Comparison of ENCODE assay signal across 1 cellular context in the genomic region with DNA sequence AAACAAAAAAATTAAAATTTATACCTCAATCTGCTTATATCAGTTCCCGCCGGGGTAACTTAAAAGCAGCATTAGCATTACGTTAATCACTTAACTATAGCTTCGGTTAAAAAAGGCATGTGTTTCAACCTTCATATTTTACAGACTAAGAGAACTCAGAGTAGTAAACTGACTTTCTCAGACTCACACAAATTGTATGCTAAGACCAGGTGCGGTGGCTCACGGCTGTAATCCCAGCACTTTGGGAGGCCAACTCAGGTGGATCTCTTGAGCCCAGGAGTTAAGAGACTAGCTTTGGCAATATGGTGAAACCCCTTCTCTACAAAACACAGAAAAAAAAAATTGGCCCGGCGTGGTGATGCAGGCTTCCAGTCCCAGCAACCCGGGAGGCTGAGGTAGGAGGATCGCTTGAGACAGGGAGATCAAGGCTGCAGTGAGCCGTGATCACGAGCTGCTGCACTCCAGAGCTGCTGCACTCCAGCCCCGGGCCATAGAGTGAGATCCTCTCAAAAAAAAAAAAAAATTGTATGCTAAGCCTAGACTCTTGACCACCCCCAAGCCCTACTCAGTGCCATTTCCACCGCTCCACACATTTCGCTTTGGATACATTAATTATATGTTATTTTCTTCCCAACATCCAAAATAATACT.
A peak's percentile ranks its signal among the peaks of the same experiment; 100 is the strongest.
TF ChIP-seq lines count a peak whose summit lies in the region.

No MANE protein-coding gene starts in this region.

TF ChIP-seq in HepG2, 621 proteins besides CTCF, POLR2A, EP300 and RAD21 (continued from another document and continues in another):
- TF ChIP-seq ZGPAT (CRISPR knock-in tag; IDR thresholded peaks at IDR 0.05), result no peak
- no peak for TF ChIP-seq ZNF703 (CRISPR knock-in tag; IDR thresholded peaks at IDR 0.05; ENCODE audit: borderline replicate concordance)
- TF ChIP-seq ZNF263 (CRISPR knock-in tag; IDR thresholded peaks at IDR 0.05), result no peak
- TF ChIP-seq, protein P1, sequence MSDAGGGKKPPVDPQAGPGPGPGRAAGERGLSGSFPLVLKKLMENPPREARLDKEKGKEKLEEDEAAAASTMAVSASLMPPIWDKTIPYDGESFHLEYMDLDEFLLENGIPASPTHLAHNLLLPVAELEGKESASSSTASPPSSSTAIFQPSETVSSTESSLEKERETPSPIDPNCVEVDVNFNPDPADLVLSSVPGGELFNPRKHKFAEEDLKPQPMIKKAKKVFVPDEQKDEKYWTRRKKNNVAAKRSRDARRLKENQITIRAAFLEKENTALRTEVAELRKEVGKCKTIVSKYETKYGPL (CRISPR knock-in tag; IDR thresholded peaks at IDR 0.05), result no peak
- TF ChIP-seq, protein P2, sequence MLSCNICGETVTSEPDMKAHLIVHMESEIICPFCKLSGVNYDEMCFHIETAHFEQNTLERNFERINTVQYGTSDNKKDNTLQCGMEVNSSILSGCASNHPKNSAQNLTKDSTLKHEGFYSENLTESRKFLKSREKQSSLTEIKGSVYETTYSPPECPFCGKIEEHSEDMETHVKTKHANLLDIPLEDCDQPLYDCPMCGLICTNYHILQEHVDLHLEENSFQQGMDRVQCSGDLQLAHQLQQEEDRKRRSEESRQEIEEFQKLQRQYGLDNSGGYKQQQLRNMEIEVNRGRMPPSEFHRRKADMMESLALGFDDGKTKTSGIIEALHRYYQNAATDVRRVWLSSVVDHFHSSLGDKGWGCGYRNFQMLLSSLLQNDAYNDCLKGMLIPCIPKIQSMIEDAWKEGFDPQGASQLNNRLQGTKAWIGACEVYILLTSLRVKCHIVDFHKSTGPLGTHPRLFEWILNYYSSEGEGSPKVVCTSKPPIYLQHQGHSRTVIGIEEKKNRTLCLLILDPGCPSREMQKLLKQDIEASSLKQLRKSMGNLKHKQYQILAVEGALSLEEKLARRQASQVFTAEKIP (CRISPR knock-in tag; IDR thresholded peaks at IDR 0.05; ENCODE audit: borderline replicate concordance), result no peak
- no peak for TF ChIP-seq SKI (IDR thresholded peaks at IDR 0.05; ENCODE audit: partially characterized antibody)
- TF ChIP-seq ZNF788 (CRISPR knock-in tag; IDR thresholded peaks at IDR 0.05; ENCODE audit: borderline replicate concordance), result peak; percentile 29; the same call in 1 of the 2 replicates
- no peak for TF ChIP-seq ARNT (IDR thresholded peaks at IDR 0.05)
- TF ChIP-seq ZMYM3 (CRISPR knock-in tag; IDR thresholded peaks at IDR 0.05), result peak; percentile 90
- no peak for TF ChIP-seq ATRX (CRISPR knock-in tag; IDR thresholded peaks at IDR 0.05; ENCODE audit: borderline replicate concordance)
- no peak for TF ChIP-seq HMGA1 (CRISPR knock-in tag; conservative IDR thresholded peaks at IDR 0.05)
- 0 out of 2 replicates have a peak, but pooled peaks have one; percentile 5 for TF ChIP-seq KLF11 (CRISPR knock-in tag; IDR thresholded peaks at IDR 0.05)
- TF ChIP-seq ZNF556 (CRISPR knock-in tag; IDR thresholded peaks at IDR 0.05; ENCODE audit: borderline replicate concordance), result no peak
- TF ChIP-seq ZNF362 (CRISPR knock-in tag; IDR thresholded peaks at IDR 0.05; ENCODE audit: borderline replicate concordance), result peak; percentile 92
- peak; percentile 44 for TF ChIP-seq XRCC5 (optimal IDR thresholded peaks at IDR 0.05; ENCODE audit: low read length)
- TF ChIP-seq ZNF616 (CRISPR knock-in tag; IDR thresholded peaks at IDR 0.05; ENCODE audit: low read depth), result no peak
- no peak for TF ChIP-seq THAP11 (CRISPR knock-in tag; IDR thresholded peaks at IDR 0.05)
- TF ChIP-seq ZNF12 (CRISPR knock-in tag; IDR thresholded peaks at IDR 0.05), result no peak
- TF ChIP-seq, protein P3, sequence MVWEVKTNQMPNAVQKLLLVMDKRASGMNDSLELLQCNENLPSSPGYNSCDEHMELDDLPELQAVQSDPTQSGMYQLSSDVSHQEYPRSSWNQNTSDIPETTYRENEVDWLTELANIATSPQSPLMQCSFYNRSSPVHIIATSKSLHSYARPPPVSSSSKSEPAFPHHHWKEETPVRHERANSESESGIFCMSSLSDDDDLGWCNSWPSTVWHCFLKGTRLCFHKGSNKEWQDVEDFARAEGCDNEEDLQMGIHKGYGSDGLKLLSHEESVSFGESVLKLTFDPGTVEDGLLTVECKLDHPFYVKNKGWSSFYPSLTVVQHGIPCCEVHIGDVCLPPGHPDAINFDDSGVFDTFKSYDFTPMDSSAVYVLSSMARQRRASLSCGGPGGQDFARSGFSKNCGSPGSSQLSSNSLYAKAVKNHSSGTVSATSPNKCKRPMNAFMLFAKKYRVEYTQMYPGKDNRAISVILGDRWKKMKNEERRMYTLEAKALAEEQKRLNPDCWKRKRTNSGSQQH (CRISPR knock-in tag; IDR thresholded peaks at IDR 0.05; ENCODE audit: low read depth), result peak; percentile 22; the same call in 1 of the 2 replicates
- TF ChIP-seq NCOR1 (IDR thresholded peaks at IDR 0.05; ENCODE audit: borderline replicate concordance, low read length), result no peak
- no peak for TF ChIP-seq TEAD2 (CRISPR knock-in tag; IDR thresholded peaks at IDR 0.05)
- no peak; the same call in 1 of the 2 replicates for TF ChIP-seq KLF15 (CRISPR knock-in tag; IDR thresholded peaks at IDR 0.05; ENCODE audit: borderline replicate concordance)
- TF ChIP-seq DDIT3 (CRISPR knock-in tag; IDR thresholded peaks at IDR 0.05), result no peak
- TF ChIP-seq NFYC (CRISPR knock-in tag; IDR thresholded peaks at IDR 0.05), result no peak
- TF ChIP-seq ZFP36L1 (CRISPR knock-in tag; IDR thresholded peaks at IDR 0.05), result 0 out of 2 replicates have a peak, but pooled peaks have one; percentile 38
- 0 out of 4 replicates have a peak, but pooled peaks of 1 of the 2 experiments have one; percentile 27 for TF ChIP-seq REST (IDR thresholded peaks at IDR 0.05; ENCODE audit: borderline replicate concordance in 1 of 2, low read depth in 1 of 2, low read length in 2 of 2)
- TF ChIP-seq CAMTA2 (CRISPR knock-in tag; IDR thresholded peaks at IDR 0.05; ENCODE audit: borderline replicate concordance), result no peak
- no peak for TF ChIP-seq ZNF354B (CRISPR knock-in tag; IDR thresholded peaks at IDR 0.05)
- TF ChIP-seq MXD3 (CRISPR knock-in tag; IDR thresholded peaks at IDR 0.05), result no peak
- no peak for TF ChIP-seq NKX3-1 (CRISPR knock-in tag; IDR thresholded peaks at IDR 0.05)
- TF ChIP-seq KAT7 (CRISPR knock-in tag; IDR thresholded peaks at IDR 0.05; ENCODE audit: borderline replicate concordance), result peak; percentile 81; the same call in 1 of the 2 replicates
- peak; percentile 49; the same call in 1 of the 2 replicates for TF ChIP-seq SALL1 (CRISPR knock-in tag; IDR thresholded peaks at IDR 0.05)
- TF ChIP-seq RNF219 (CRISPR knock-in tag; IDR thresholded peaks at IDR 0.05), result no peak
- TF ChIP-seq PRDM4 (CRISPR knock-in tag; IDR thresholded peaks at IDR 0.05; ENCODE audit: borderline replicate concordance), result no peak
- no peak for TF ChIP-seq SIX4 (CRISPR knock-in tag; IDR thresholded peaks at IDR 0.05)
- TF ChIP-seq ZC3H4 (CRISPR knock-in tag; IDR thresholded peaks at IDR 0.05; ENCODE audit: borderline replicate concordance), result peak; percentile 73; the same call in 1 of the 2 replicates
- TF ChIP-seq ZBTB38 (CRISPR knock-in tag; IDR thresholded peaks at IDR 0.05), result no peak
- no peak for TF ChIP-seq RORA (CRISPR knock-in tag; IDR thresholded peaks at IDR 0.05)
- no peak for TF ChIP-seq SP140L (CRISPR knock-in tag; IDR thresholded peaks at IDR 0.05; ENCODE audit: borderline replicate concordance)
- peak; percentile 38; the same call in 1 of the 2 replicates for TF ChIP-seq NAIF1 (CRISPR knock-in tag; IDR thresholded peaks at IDR 0.05; ENCODE audit: borderline replicate concordance)
- no peak for TF ChIP-seq TARDBP (CRISPR knock-in tag; IDR thresholded peaks at IDR 0.05)
- no peak for TF ChIP-seq HDAC1 (CRISPR knock-in tag; IDR thresholded peaks at IDR 0.05)
- TF ChIP-seq, protein P4, sequence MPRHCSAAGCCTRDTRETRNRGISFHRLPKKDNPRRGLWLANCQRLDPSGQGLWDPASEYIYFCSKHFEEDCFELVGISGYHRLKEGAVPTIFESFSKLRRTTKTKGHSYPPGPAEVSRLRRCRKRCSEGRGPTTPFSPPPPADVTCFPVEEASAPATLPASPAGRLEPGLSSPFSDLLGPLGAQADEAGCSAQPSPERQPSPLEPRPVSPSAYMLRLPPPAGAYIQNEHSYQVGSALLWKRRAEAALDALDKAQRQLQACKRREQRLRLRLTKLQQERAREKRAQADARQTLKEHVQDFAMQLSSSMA (CRISPR knock-in tag; IDR thresholded peaks at IDR 0.05), result no peak
- TF ChIP-seq ATF3 (CRISPR knock-in tag; IDR thresholded peaks at IDR 0.05), result no peak
- TF ChIP-seq JUND (CRISPR knock-in tag; IDR thresholded peaks at IDR 0.05), result no peak
- TF ChIP-seq MYNN (CRISPR knock-in tag; IDR thresholded peaks at IDR 0.05; ENCODE audit: low read depth), result no peak
